In genomic region chr3:30597131-30597768, GRCh38 we compare ENCODE assay signal across 8 cellular contexts. TPM values are rescaled to one million over a fixed set of nuclear protein-coding genes. Genes with fewer than 3 reads are reported as not detected.
DNase-seq lines count a peak whose midpoint lies in the region; ATAC-seq, FAIRE-seq and TF ChIP-seq lines count a peak whose summit lies in the region.

No MANE protein-coding gene starts in this region.

- FAIRE-seq in frontal cortex (lab: Jason Lieb, UNC): no peak

- intact Hi-C loops in OCI-LY7 (cut with micrococcal nuclease; ENCODE audit: unreplicated experiment): no loop called here

- peaks cover under 1% of the 10 kb centered on the region for H3K36me3 Mint-ChIP-seq in osteocyte (ENCODE audit: unreplicated experiment)

- H3K27ac ChIP-seq in OCI-LY7 (ENCODE audit: low read depth, low read length, poor library complexity, severe bottlenecking): no peak overlapping the region

- peaks cover 12% of the 10 kb centered on the region for H3K4me1 Mint-ChIP-seq in osteocyte (ENCODE audit: unreplicated experiment)

- H3K9me2 ChIP-seq in OCI-LY7 (ENCODE audit: insufficient read depth, low read length): no peaks in the 10 kb centered on the region

- peaks cover 49% of the 10 kb centered on the region for H3K4me1 ChIP-seq in OCI-LY7 (ENCODE audit: insufficient read depth, low read length, poor library complexity, severe bottlenecking)

- peak overlapping the region; percentile 13; the same call in 1 of the 2 replicates for H3K4me2 ChIP-seq in OCI-LY7 (ENCODE audit: low read length)

- DNase-seq in COLO829 (ENCODE audit: low spot score) (peak; percentile 61), OCI-LY7 (ENCODE audit: low spot score) (no peak), fibroblast of gingiva (ENCODE audit: low read depth) (peak; percentile 85), osteocyte (ENCODE audit: extremely low spot score, unreplicated experiment) (no peak), frontal cortex (ENCODE audit: low spot score in 2 of 2) (no peak)

- no peak overlapping the region for H3K4me3 Mint-ChIP-seq in osteocyte (ENCODE audit: unreplicated experiment)

- CTCF ChIA-PET in OCI-LY7 (lab: Charles Lee; ENCODE audit: unreplicated experiment): no interaction called here

- TF ChIP-seq CTCF in OCI-LY7 (conservative IDR thresholded peaks at IDR 0.05; ENCODE audit: low read length): no peak
- no peak for TF ChIP-seq CTCF in osteocyte (IDR thresholded peaks at IDR 0.05)

- no TSS peak for BruUV-seq in OCI-LY7 (replicated peaks; lab: Mats Ljungman, UMichigan)

- H3K79me2 ChIP-seq in OCI-LY7 (ENCODE audit: insufficient read depth, low read depth, low read length): no peaks in the 10 kb centered on the region

- peak overlapping the region; percentile 73; the same call in 1 of the 2 replicates for H2AFZ ChIP-seq in OCI-LY7 (ENCODE audit: low read length)

- no peaks in the 10 kb centered on the region for H3K27me3 Mint-ChIP-seq in osteocyte (ENCODE audit: unreplicated experiment)

- no peak for ATAC-seq in GM19324 (IDR thresholded peaks at IDR 0.05; ENCODE audit: low FRiP score, unreplicated experiment)
- no peak for ATAC-seq in HG02798 (IDR thresholded peaks at IDR 0.05; ENCODE audit: poor library complexity, unreplicated experiment)
- ATAC-seq in HG02870 (IDR thresholded peaks at IDR 0.05; ENCODE audit: unreplicated experiment): no peak

- no peaks in the 10 kb centered on the region for H4K20me1 ChIP-seq in OCI-LY7 (ENCODE audit: insufficient read depth, low read length)

- H3K9me3 Mint-ChIP-seq in osteocyte (ENCODE audit: unreplicated experiment): peaks cover 14% of the 10 kb centered on the region

- H3K9me3 ChIP-seq in OCI-LY7 (ENCODE audit: low read length): no peaks in the 10 kb centered on the region

- no peaks in the 10 kb centered on the region for H3K36me3 ChIP-seq in OCI-LY7 (ENCODE audit: insufficient read depth, low read length)

- H3K4me3 ChIP-seq in OCI-LY7 (ENCODE audit: low read depth, low read length, poor library complexity, severe bottlenecking): no peak overlapping the region

- peak overlapping the region; percentile 66 for H3K27ac Mint-ChIP-seq in osteocyte (ENCODE audit: unreplicated experiment)

- POLR2A ChIA-PET in OCI-LY7 (lab: Charles Lee): interaction anchor here (0.6 to 1.2 kb wide), 3 partner anchors 9 to 47 kb away, joined by 3 to 4 read pairs (median 3); no protein-coding TSS in a partner anchor

RNA-seq across cellular contexts. Expression of gene TGFBR2, which starts 9.2 kb away (rescaled TPM):
- total RNA-seq in OCI-LY7 (2014; rRNA removed; shearing (Covaris generic)): 28.1 and 29.6 TPM in 2 replicates
- 25.2 and 29.5 TPM in 2 replicates for total RNA-seq in OCI-LY7 (2022)
- total RNA-seq in osteocyte: 71.5 and 72.1 TPM in 2 replicates
- total RNA-seq in frontal cortex: 4.5 TPM

Comparison
In these comparisons a context has a peak if more than half of its experiments do, and no peak if none do; other contexts are left out.
1. DNase-seq: peak in COLO829 (single experiment) and fibroblast of gingiva (single experiment); none in OCI-LY7 (single experiment), osteocyte (single experiment) and frontal cortex (0 of 2).